21 cellular contexts compared by ENCODE assay signal in the genomic region with DNA sequence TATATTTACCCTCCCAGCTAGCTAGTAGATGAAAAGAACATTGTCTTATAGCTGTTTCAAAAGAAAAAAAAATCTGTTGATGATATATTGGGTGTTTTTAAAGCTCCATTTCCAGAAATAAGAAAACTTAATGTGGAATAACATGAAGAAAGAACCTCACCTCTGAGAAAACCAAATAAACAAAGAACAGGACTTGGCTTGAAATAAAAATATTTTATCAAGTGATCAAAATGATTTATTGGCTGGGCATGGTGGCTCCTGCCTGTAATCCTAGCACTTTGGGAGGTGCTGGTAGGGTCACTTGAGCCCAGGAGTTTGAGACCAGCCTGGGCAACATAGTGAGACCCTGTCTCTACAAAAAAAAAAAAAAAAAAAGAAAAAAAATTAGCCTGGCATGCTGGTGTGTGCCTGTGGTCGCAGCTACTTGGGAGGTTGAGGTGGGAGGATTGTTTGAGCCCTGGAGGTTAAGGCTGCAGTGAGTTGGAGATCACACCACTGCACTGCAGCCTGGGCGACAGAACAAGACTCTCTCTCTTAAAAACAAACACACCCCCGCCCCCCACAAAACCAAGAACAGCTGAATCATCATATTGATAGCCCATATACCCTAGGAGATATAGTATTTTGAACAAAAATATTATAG. TPM values are rescaled to one million over a fixed set of nuclear protein-coding genes. Genes with fewer than 3 reads are reported as not detected.
DNase-seq lines count a peak whose midpoint lies in the region; ATAC-seq, FAIRE-seq and TF ChIP-seq lines count a peak whose summit lies in the region.
"Had no signal": no experiment of that assay in that cellular context is flagged by ENCODE, and none has a peak within 500 bp of the region (broad histone marks: within the 10 kb centered on the region; RNA-seq: fewer than 3 reads in every experiment).

No MANE protein-coding gene starts in this region.

- FAIRE-seq in A549 (lab: Jason Lieb, UNC) (no peak), pancreas (lab: Jason Lieb, UNC) (no peak)
- FAIRE-seq: urothelium cell line had no signal

- H3K79me2 ChIP-seq in osteoblast (ENCODE audit: insufficient read depth, low read length): peaks cover 94% of the 10 kb centered on the region

- no peak overlapping the region for H3K4me2 ChIP-seq in A549
- no peak overlapping the region for H3K4me2 ChIP-seq in osteoblast (ENCODE audit: insufficient read depth, low read length)

- DNase-seq in A549 (ENCODE audit: low read depth in 1 of 2, low spot score in 1 of 2) (no peak), HEK293T (ENCODE audit: extremely low spot score) (no peak), pancreas (no peak), osteoblast (ENCODE audit: insufficient read length, low spot score, missing footprints) (no peak), NCI-H1105 (lab: John Stamatoyannopoulos, UW) (no peak), NCI-H524 treated with DMSO at 0.1 percent for 48 hours (lab: John Stamatoyannopoulos, UW) (no peak)
- no peak for DNase-seq in activated naive CD4-positive, alpha-beta T cell (lab: John Stamatoyannopoulos, UW)
- DNase-seq: activated CD8-positive, alpha-beta memory T cell treated with anti-CD3 and anti-CD28 coated beads, Interleukin-2, amount 50 U/mL, for 48 hours; activated gamma-delta T cell treated with Interleukin-2 at 50 U/mL for 16 hours; CD4-positive, CD25-positive, alpha-beta regulatory T cell; central memory CD4-positive, alpha-beta T cell; kidney glomerular epithelial cell; mesendoderm; spleen; stimulated activated CD4-positive, alpha-beta T cell treated with anti-CD3 and anti-CD28 coated beads, Interleukin-4, amount 100 ng/mL, for 4 hours had no signal

- H4K20me1 ChIP-seq in osteoblast (ENCODE audit: insufficient read depth, low read length): peaks cover 20% of the 10 kb centered on the region

- ATAC-seq in A549 (no peak), pancreas (peak in 3 of 4 donors; percentile 18 to 33 (median 25))
- ATAC-seq: natural killer cell treated with Interleukin-12 subunit alpha and Interleukin-12 subunit beta and Interleukin-15 and Interleukin-18, amount 100 ng/mL, for 72 hours had no signal

- WGBS in A549 (ENCODE audit: missing lambda C conversion rate): 81% methylated on average over 3 of the region's 3 CpGs
- 67 to 70% methylated on average over 3 of the region's 3 CpGs for WGBS in pancreas, 2 donors

- TF ChIP-seq CTCF in A549 (IDR thresholded peaks at IDR 0.05): no peak
- TF ChIP-seq CTCF in brain (conservative IDR thresholded peaks at IDR 0.05): no peak
- no peak for TF ChIP-seq CTCF in pancreas (IDR thresholded peaks at IDR 0.05)
- no peak for TF ChIP-seq CTCF in osteoblast (IDR thresholded peaks at IDR 0.05; ENCODE audit: extremely low read depth, low read depth, low read length)

- TF ChIP-seq RAD21 in A549 (conservative IDR thresholded peaks at IDR 0.05 in 1 of 2, IDR thresholded peaks at IDR 0.05 in 1 of 2): no peak

- no peak for TF ChIP-seq POLR2A in A549 (IDR thresholded peaks at IDR 0.05; ENCODE audit: low read length)

- POLR2A ChIA-PET in A549 (lab: Yijun Ruan, JAX) (interaction anchor here (0.6 kb wide), 2 partner anchors 119 to 130 kb away, joined by 3 read pairs; no protein-coding TSS in a partner anchor), HEK293T (lab: Yijun Ruan, JAX) (interaction anchor here (1.6 kb wide), 1 partner anchor 78 kb away, joined by 4 read pairs; no protein-coding TSS in a partner anchor)

- H3K27ac ChIP-seq in A549 (no peak overlapping the region), pancreas (peak overlapping the region in 2 of 4 donors; percentile 4 to 30), osteoblast (ENCODE audit: low read depth, low read length) (no peak overlapping the region)
- H3K27ac ChIP-seq: HL-60 had no signal

- peaks cover 0 to 11% (median 0%) of the 10 kb centered on the region in 5 experiments for H3K9me3 Mint-ChIP-seq in brain
- H3K9me3 Mint-ChIP-seq: CD4-positive, CD25-positive, alpha-beta regulatory T cell; natural killer cell treated with Interleukin-12 subunit alpha and Interleukin-12 subunit beta and Interleukin-15 and Interleukin-18, amount 100 ng/mL, for 72 hours had no signal

- CTCF ChIA-PET in A549 (lab: Yijun Ruan, JAX) (interaction anchor here (1.0 to 10.8 kb wide), 8 partner anchors 11 to 84 kb away, joined by 3 to 167 read pairs (median 4); no protein-coding TSS in a partner anchor), HEK293T (lab: Yijun Ruan, JAX) (interaction anchor here (0.6 to 1.1 kb wide), 3 partner anchors 65 to 98 kb away, joined by 3 to 7 read pairs (median 4); no protein-coding TSS in a partner anchor)

- H3K4me3 Mint-ChIP-seq in brain: peak overlapping the region in 4 of 5 experiments; percentile 36 to 77 (median 45)
- H3K4me3 Mint-ChIP-seq: CD4-positive, CD25-positive, alpha-beta regulatory T cell; natural killer cell treated with Interleukin-12 subunit alpha and Interleukin-12 subunit beta and Interleukin-15 and Interleukin-18, amount 100 ng/mL, for 72 hours had no signal

- H3K27me3 ChIP-seq in pancreas (no peaks in the 10 kb centered on the region), osteoblast (ENCODE audit: insufficient read depth, low read length) (no peaks in the 10 kb centered on the region)
- H3K27me3 ChIP-seq: adrenal gland, MG63, spleen had no signal

- H3K9me3 ChIP-seq in A549 (no peaks in the 10 kb centered on the region), pancreas (no peaks in the 10 kb centered on the region), osteoblast (ENCODE audit: low read depth, low read length) (no peaks in the 10 kb centered on the region)
- H3K9me3 ChIP-seq: adrenal gland, MG63, spleen had no signal

- no peaks in the 10 kb centered on the region for H3K27me3 Mint-ChIP-seq in brain
- H3K27me3 Mint-ChIP-seq: CD4-positive, CD25-positive, alpha-beta regulatory T cell; natural killer cell treated with Interleukin-12 subunit alpha and Interleukin-12 subunit beta and Interleukin-15 and Interleukin-18, amount 100 ng/mL, for 72 hours had no signal

- H3K36me3 ChIP-seq in pancreas (no peaks in the 10 kb centered on the region), osteoblast (ENCODE audit: insufficient read depth, low read length) (peaks cover 16% of the 10 kb centered on the region)
- H3K36me3 ChIP-seq: adrenal gland, MG63 had no signal

- peaks cover 71% of the 10 kb centered on the region for H3K4me1 Mint-ChIP-seq in brain

- intact Hi-C loops in pancreas (cut with DNase I): no loop called here

- peak overlapping the region in 4 of 5 experiments; percentile 66 to 85 (median 70) for H3K27ac Mint-ChIP-seq in brain
- H3K27ac Mint-ChIP-seq: CD4-positive, CD25-positive, alpha-beta regulatory T cell; natural killer cell treated with Interleukin-12 subunit alpha and Interleukin-12 subunit beta and Interleukin-15 and Interleukin-18, amount 100 ng/mL, for 72 hours had no signal

- H3K4me1 ChIP-seq in A549 (peaks cover 12% of the 10 kb centered on the region; the same call in 2 of the 3 replicates), pancreas (peaks cover 9 to 26% (median 13%) of the 10 kb centered on the region in 3 donors), osteoblast (ENCODE audit: insufficient read depth, low read length) (peaks cover 21% of the 10 kb centered on the region)

- H2AFZ ChIP-seq in osteoblast (ENCODE audit: low read length): no peak overlapping the region

- no peak for TF ChIP-seq EP300 in A549 (IDR thresholded peaks at IDR 0.05)

- peaks cover 61% of the 10 kb centered on the region for H3K36me3 Mint-ChIP-seq in brain
- H3K36me3 Mint-ChIP-seq: natural killer cell treated with Interleukin-12 subunit alpha and Interleukin-12 subunit beta and Interleukin-15 and Interleukin-18, amount 100 ng/mL, for 72 hours had no signal

- no peak overlapping the region for H3K4me3 ChIP-seq in A549
- no peak overlapping the region for H3K4me3 ChIP-seq in pancreas
- no peak overlapping the region for H3K4me3 ChIP-seq in osteoblast (ENCODE audit: insufficient read depth, low read length)
- H3K4me3 ChIP-seq: adrenal gland, MG63, spleen had no signal

TF ChIP-seq in A549, 52 proteins besides CTCF, POLR2A, EP300 and RAD21:
- peak; percentile 79 for TF ChIP-seq MAFK (IDR thresholded peaks at IDR 0.05; ENCODE audit: partially characterized antibody)
- TF ChIP-seq MYC (IDR thresholded peaks at IDR 0.05; ENCODE audit: borderline replicate concordance, low read length): no peak

TF ChIP-seq in HEK293T, 16 proteins besides CTCF, POLR2A, EP300 and RAD21:
- TF ChIP-seq ELF4 (IDR thresholded peaks at IDR 0.05): no peak
- TF ChIP-seq, protein P1, sequence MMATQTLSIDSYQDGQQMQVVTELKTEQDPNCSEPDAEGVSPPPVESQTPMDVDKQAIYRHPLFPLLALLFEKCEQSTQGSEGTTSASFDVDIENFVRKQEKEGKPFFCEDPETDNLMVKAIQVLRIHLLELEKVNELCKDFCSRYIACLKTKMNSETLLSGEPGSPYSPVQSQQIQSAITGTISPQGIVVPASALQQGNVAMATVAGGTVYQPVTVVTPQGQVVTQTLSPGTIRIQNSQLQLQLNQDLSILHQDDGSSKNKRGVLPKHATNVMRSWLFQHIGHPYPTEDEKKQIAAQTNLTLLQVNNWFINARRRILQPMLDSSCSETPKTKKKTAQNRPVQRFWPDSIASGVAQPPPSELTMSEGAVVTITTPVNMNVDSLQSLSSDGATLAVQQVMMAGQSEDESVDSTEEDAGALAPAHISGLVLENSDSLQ (IDR thresholded peaks at IDR 0.05): peak; percentile 63
- no peak for TF ChIP-seq L3MBTL2 (conservative IDR thresholded peaks at IDR 0.05)
- peak; percentile 79 for TF ChIP-seq ZNF384 (IDR thresholded peaks at IDR 0.05)

RNA-seq across cellular contexts. Expression of a gene that starts 7.9 kb away (rescaled TPM):
- polyA plus RNA-seq in A549 (2011; rRNA removed) (8.6 and 12.9 TPM in 2 replicates), A549 (2017; fragmentation: RNase III; extraction: RNeasy Plus Mini Kit Qiagen cat#74134 plus additional on column Dnase treatment) (8.2 to 9.4 TPM (median 8.8 TPM) in 3 replicates), brain (ENCODE audit: insufficient read depth, low read depth, low replicate concordance) (14.5 TPM), pancreas (1 to 10 TPM; 1.6 to 2.4 TPM)
- 2.8 and 3.6 TPM in 2 replicates for polyA plus RNA-seq in A549 (2012; cell fraction: cytosol; rRNA removed)
- polyA plus RNA-seq in A549 (2012; cell fraction: nucleus; rRNA removed): 2.0 and 3.6 TPM in 2 replicates
- 9.1 and 9.9 TPM in 2 replicates for polyA minus RNA-seq in A549 (2011; rRNA and poly(A)+ RNA removed)
- total RNA-seq in pancreas (10 to 100 TPM in 2 of 6 donors, 1 to 10 TPM in 4; 2.7 to 13.6 (median 5.7) TPM), osteoblast (22.4 and 25.6 TPM in 2 replicates)

Comparison
In these comparisons a context has a peak if more than half of its experiments do, and no peak if none do; other contexts are left out.
1. ATAC-seq: peak in pancreas (3 of 4); none in A549 (0 of 2).